ENCODE assay signal across 8 cellular contexts in genomic region chr2:108719149-108720044, GRCh38. TPM values are rescaled to one million over a fixed set of nuclear protein-coding genes. Genes with fewer than 3 reads are reported as not detected.
A peak's percentile ranks its signal among the peaks of the same experiment; 100 is the strongest.
DNase-seq lines count a peak whose midpoint lies in the region; ATAC-seq, FAIRE-seq and TF ChIP-seq lines count a peak whose summit lies in the region.

TSS of gene RANBP2 (plus strand) at chr2:108719482. CDS start at chr2:108719607, 125 bp downstream.

- H3K9ac ChIP-seq in MM.1S (ENCODE audit: low read length) = peak within 1 kb of the TSS; percentile 95

- H3K9me3 ChIP-seq in MM.1S (replicated peaks; ENCODE audit: insufficient read depth, low read length) = no peaks in the 10 kb centered on the region

- peaks cover 38% of the 10 kb centered on the region for H3K79me2 ChIP-seq in MM.1S (ENCODE audit: low read length)

- no peaks in the 10 kb centered on the region for H3K36me3 Mint-ChIP-seq in nephron (ENCODE audit: low read depth)

- H3K4me2 ChIP-seq in MM.1S (ENCODE audit: low read depth, low read length) = peak within 1 kb of the TSS; percentile 78

- peak within 1 kb of the TSS; percentile 84 for H3K27ac ChIP-seq in MM.1S (ENCODE audit: low read length)

- TF ChIP-seq CTCF in MM.1S (IDR thresholded peaks at IDR 0.05; ENCODE audit: low read length) (no peak), fibroblast of the aortic adventitia (IDR thresholded peaks at IDR 0.05; ENCODE audit: insufficient read depth, low read length) (no peak), nephron (IDR thresholded peaks at IDR 0.05; ENCODE audit: unreplicated experiment in 3 of 3) (no peak)

- no peaks in the 10 kb centered on the region for H3K27me3 ChIP-seq in MM.1S (replicated peaks; ENCODE audit: insufficient read depth, low read length)

- peak; percentile 52 for FAIRE-seq in G401.6 (lab: Jason Lieb, UNC)

- H3K4me1 ChIP-seq in MM.1S (ENCODE audit: low read length) = no peaks in the 10 kb centered on the region

- peaks cover 19% of the 10 kb centered on the region for H3K4me1 Mint-ChIP-seq in nephron

- H3K27me3 Mint-ChIP-seq in nephron (ENCODE audit: low read depth) = no peaks in the 10 kb centered on the region

- H4K20me1 ChIP-seq in MM.1S (ENCODE audit: insufficient read depth, low read length) = no peaks in the 10 kb centered on the region

- peak within 1 kb of the TSS; percentile 87 for H3K4me3 ChIP-seq in MM.1S (ENCODE audit: low read length)
- peak within 1 kb of the TSS; percentile 87 for H3K4me3 ChIP-seq in fibroblast of the aortic adventitia (ENCODE audit: low read depth, low read length)

- no peaks in the 10 kb centered on the region for H3F3A ChIP-seq in MM.1S (ENCODE audit: insufficient read depth, low read length)

- no peaks in the 10 kb centered on the region for H3K9me2 ChIP-seq in MM.1S (replicated peaks; ENCODE audit: insufficient read depth, low read length)

- H3K9me3 Mint-ChIP-seq in nephron = no peaks in the 10 kb centered on the region

- peak; percentile 99 for ATAC-seq in stimulated activated naive CD8-positive, alpha-beta T cell treated with anti-CD3 and anti-CD28 coated beads, Interleukin-15, Interleukin-2, amounts not matched to agents 100 U/mL and 50 U/mL, for 24 hours

- peak within 1 kb of the TSS; percentile 62 for H2AFZ ChIP-seq in MM.1S (ENCODE audit: low read length)

- H3K36me3 ChIP-seq in MM.1S (replicated peaks; ENCODE audit: insufficient read depth, low read length) = no peaks in the 10 kb centered on the region

- peak within 1 kb of the TSS; percentile 87 to 96 (median 93) for H3K4me3 Mint-ChIP-seq in nephron

- peak within 1 kb of the TSS; percentile 96 to 100 (median 99) for H3K27ac Mint-ChIP-seq in nephron

- DNase-seq in HCEC 1CT (peak; percentile 98), MM.1S (peak; percentile 97), SHP77 treated with DMSO at 0.1 percent for 48 hours (lab: John Stamatoyannopoulos, UW) (peak; percentile 91), fibroblast of the aortic adventitia (ENCODE audit: low read depth) (peak; percentile 99)
- DNase-seq in activated effector memory CD4-positive, alpha-beta T cell treated with anti-CD3 and anti-CD28 coated beads, Interleukin-2, amount 50 U/mL, for 16 hours = peak; percentile 98
- peak; percentile 94 for DNase-seq in stimulated activated naive CD8-positive, alpha-beta T cell treated with anti-CD3 and anti-CD28 coated beads, Interleukin-15, Interleukin-2, amounts not matched to agents 100 U/mL and 50 U/mL, for 24 hours

RNA-seq across cellular contexts. Expression of gene RANBP2, which starts in this region (rescaled TPM):
- 81.6 and 95.3 TPM in 2 replicates for total RNA-seq in fibroblast of the aortic adventitia (ENCODE audit: low replicate concordance)

Comparison
In these comparisons a context has a peak if more than half of its experiments do, and no peak if none do; other contexts are left out.
1. Peak in every context shown above with its lines: DNase-seq, ATAC-seq, H3K4me3 ChIP-seq and H3K27ac ChIP-seq.